19 cellular contexts compared by ENCODE assay signal in the genomic region with DNA sequence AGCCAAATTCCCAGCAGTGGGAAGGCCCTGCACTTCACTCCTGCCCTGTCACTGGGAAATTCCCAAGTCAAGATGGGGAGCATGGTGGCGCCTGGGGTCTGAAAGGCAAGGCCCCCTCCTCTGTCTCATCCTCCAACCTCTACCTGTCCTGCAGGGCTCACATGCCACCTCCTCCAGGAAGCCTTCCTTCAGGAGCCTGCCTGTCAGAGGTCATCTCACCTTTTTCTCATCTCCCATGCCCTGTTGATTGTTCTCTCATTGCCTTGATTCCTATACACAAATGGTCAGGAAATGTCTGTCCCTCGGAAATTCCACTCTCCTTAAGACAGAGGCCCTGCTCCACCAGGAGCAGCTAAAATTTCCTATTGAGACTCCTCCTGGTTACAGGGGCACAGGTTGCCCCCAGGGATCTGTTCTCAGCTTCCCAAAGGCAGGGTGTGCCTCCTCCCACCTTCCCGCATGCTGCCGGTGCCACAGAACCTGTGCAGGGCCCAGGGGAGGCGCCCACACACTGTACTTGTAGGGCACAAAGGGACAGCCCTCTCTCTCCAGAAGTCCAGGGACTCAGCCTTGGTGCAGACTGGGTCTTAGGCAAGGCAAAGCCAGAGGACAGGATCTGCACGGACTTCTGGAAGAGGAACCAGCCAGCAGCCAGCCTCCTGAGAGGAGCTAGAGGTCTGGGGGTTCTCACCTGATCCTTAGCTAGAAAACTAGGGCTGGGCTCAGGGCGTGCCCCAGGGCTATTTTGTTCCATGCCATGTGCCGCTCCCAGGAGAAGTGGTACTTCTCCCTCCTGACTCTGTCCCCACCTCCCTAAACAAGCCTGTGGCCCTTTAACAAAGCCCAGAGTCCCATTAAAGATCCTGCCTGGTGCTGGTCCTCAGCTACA.
"Had no signal": no experiment of that assay in that cellular context is flagged by ENCODE, and none has a peak within 500 bp of the region (broad histone marks: within the 10 kb centered on the region; RNA-seq: fewer than 3 reads in every experiment).

No MANE protein-coding gene starts in this region.

- H3K4me3 ChIP-seq: body of pancreas, spleen, testis, upper lobe of left lung had no signal

- ATAC-seq: body of pancreas, esophagus mucosa had no signal

- H3K4me3 Mint-ChIP-seq: activated CD4-positive, alpha-beta memory T cell treated with anti-CD3 and anti-CD28 coated beads for 36 hours; T-helper 1 cell treated with Interleukin-12 subunit alpha and Interleukin-12 subunit beta and Interleukin-4 antibody, amounts not matched to agents 30 μg/mL and 1 μg/mL, for 36 hours had no signal

- H3K4me1 ChIP-seq: testis had no signal

- H3K27ac Mint-ChIP-seq: activated CD4-positive, alpha-beta memory T cell treated with anti-CD3 and anti-CD28 coated beads for 36 hours; T-helper 1 cell treated with Interleukin-12 subunit alpha and Interleukin-12 subunit beta and Interleukin-4 antibody, amounts not matched to agents 30 μg/mL and 1 μg/mL, for 36 hours had no signal

- H3K36me3 Mint-ChIP-seq: activated CD4-positive, alpha-beta memory T cell treated with anti-CD3 and anti-CD28 coated beads for 36 hours had no signal

- H3K27me3 ChIP-seq: body of pancreas, spleen, testis, upper lobe of left lung had no signal

- H3K9me3 ChIP-seq: body of pancreas, spleen, testis, upper lobe of left lung had no signal

- H3K9me3 Mint-ChIP-seq: activated CD4-positive, alpha-beta memory T cell treated with anti-CD3 and anti-CD28 coated beads for 36 hours; T-helper 1 cell treated with Interleukin-12 subunit alpha and Interleukin-12 subunit beta and Interleukin-4 antibody, amounts not matched to agents 30 μg/mL and 1 μg/mL, for 36 hours had no signal

- DNase-seq: activated CD4-positive, alpha-beta memory T cell treated with anti-CD3 and anti-CD28 coated beads for 36 hours; activated CD4-positive, alpha-beta T cell treated with anti-CD3 and anti-CD28 coated beads for 48 hours; activated naive CD4-positive, alpha-beta T cell treated with Interleukin-2 at 50 U/mL for 16 hours; activated T-cell treated with anti-CD3 and anti-CD28 coated beads, Interleukin-2, amount 50 U/mL, for 48 hours; body of pancreas; caudate nucleus; effector memory CD4-positive, alpha-beta T cell; foreskin melanocyte; hippocampal formation; mesenchymal stem cell; naive B cell; retina; spleen; stimulated activated CD4-positive, alpha-beta T cell treated with anti-CD3 and anti-CD28 coated beads, Interleukin-4, amount 100 ng/mL, for 1 hour; stimulated activated naive CD4-positive, alpha-beta T cell; testis had no signal

- H3K27ac ChIP-seq: body of pancreas, spleen, testis, upper lobe of left lung had no signal
